8 cellular contexts compared by ENCODE assay signal in the genomic region with DNA sequence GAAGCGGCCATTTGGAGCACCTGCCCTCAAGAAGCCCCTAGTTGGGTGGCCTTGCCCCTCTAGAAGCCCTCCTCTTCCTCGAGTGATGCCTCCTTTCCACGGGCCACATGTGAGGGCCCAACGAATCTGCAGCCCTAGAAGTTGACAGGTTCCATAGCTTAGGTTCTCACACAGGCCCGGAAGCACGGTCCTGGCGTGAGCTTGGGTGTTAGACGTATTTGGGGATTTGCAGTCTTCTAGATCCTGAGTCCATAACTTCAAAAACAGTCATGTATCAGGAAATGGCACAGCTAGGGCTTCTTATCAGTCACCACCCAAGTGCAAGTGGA. TPM values are rescaled to one million over a fixed set of nuclear protein-coding genes. Genes with fewer than 3 reads are reported as not detected.
DNase-seq lines count a peak whose midpoint lies in the region; ATAC-seq and TF ChIP-seq lines count a peak whose summit lies in the region.

No MANE protein-coding gene starts in this region.

- H3K27me3 Mint-ChIP-seq in CD8-positive, alpha-beta memory T cell, result peaks cover 0 to under 1% of the 10 kb centered on the region in 2 donors
- H3K27me3 Mint-ChIP-seq in naive thymus-derived CD4-positive, alpha-beta T cell, result no peaks in the 10 kb centered on the region

- H3K4me1 Mint-ChIP-seq in CD8-positive, alpha-beta memory T cell, result peaks cover 34 to 49% (median 35%) of the 10 kb centered on the region in 3 donors
- H3K4me1 Mint-ChIP-seq in naive thymus-derived CD4-positive, alpha-beta T cell, result peaks cover 28 to 46% (median 32%) of the 10 kb centered on the region in 7 donors

- no peak for ATAC-seq in naive thymus-derived CD4-positive, alpha-beta T cell
- ATAC-seq in left lobe of liver, result no peak
- ATAC-seq in GM21528 (IDR thresholded peaks at IDR 0.05; ENCODE audit: low FRiP score, unreplicated experiment), result no peak

- intact Hi-C loops in colonic mucosa (cut with DNase I), result no loop called here
- intact Hi-C loops in naive thymus-derived CD4-positive, alpha-beta T cell (cut with micrococcal nuclease), result loop anchor here (2.0 to 10.0 kb wide), 3 partner anchors 85 to 341 kb away; partner anchors contain the start of genes BTRC (in 1 of the 2) and OGA (in 1 of the 2)

- peak overlapping the region; percentile 38 for H3K4me3 ChIP-seq in CD8-positive, alpha-beta memory T cell (ENCODE audit: low read length)
- peak overlapping the region; percentile 74 for H3K4me3 ChIP-seq in colonic mucosa
- peak overlapping the region; percentile 58 for H3K4me3 ChIP-seq in naive thymus-derived CD4-positive, alpha-beta T cell (ENCODE audit: low read length)

- peak overlapping the region; percentile 95 for H3K27ac ChIP-seq in CD8-positive, alpha-beta memory T cell (ENCODE audit: low read depth, low read length)
- H3K27ac ChIP-seq in KOPT-K1 (ENCODE audit: low read depth, low read length, poor library complexity, severe bottlenecking) (peak overlapping the region; percentile 95), colonic mucosa (peak overlapping the region; percentile 96)
- H3K27ac ChIP-seq in naive thymus-derived CD4-positive, alpha-beta T cell (ENCODE audit: low read depth, low read length), result peak overlapping the region; percentile 99

- H3K27me3 ChIP-seq in CD8-positive, alpha-beta memory T cell (ENCODE audit: insufficient read depth, low read length, poor library complexity, severe bottlenecking), result no peaks in the 10 kb centered on the region
- H3K27me3 ChIP-seq in colonic mucosa, result no peaks in the 10 kb centered on the region
- no peaks in the 10 kb centered on the region for H3K27me3 ChIP-seq in naive thymus-derived CD4-positive, alpha-beta T cell (ENCODE audit: control insufficient read depth in 2 of 2, insufficient read depth in 2 of 2, low read length in 2 of 2)

- TF ChIP-seq CTCF in colonic mucosa (IDR thresholded peaks at IDR 0.05), result no peak

- peaks cover 40% of the 10 kb centered on the region for H3K4me1 ChIP-seq in CD8-positive, alpha-beta memory T cell (ENCODE audit: insufficient read depth, low read length)
- no peaks in the 10 kb centered on the region for H3K4me1 ChIP-seq in colonic mucosa
- peaks cover 21 to 26% of the 10 kb centered on the region in 2 donors for H3K4me1 ChIP-seq in naive thymus-derived CD4-positive, alpha-beta T cell (ENCODE audit: control insufficient read depth in 2 of 2, insufficient read depth in 2 of 2, low read length in 2 of 2)

- CTCF ChIA-PET in CD8-positive, alpha-beta memory T cell (lab: Charles Lee), result interaction anchor here (0.9 kb wide), 1 partner anchor 9 kb away, joined by 3 read pairs; no protein-coding TSS in a partner anchor
- CTCF ChIA-PET in naive thymus-derived CD4-positive, alpha-beta T cell (lab: Charles Lee), result interaction anchor here (0.6 to 2.2 kb wide), 2 partner anchors 86 to 475 kb away, joined by 3 to 5 read pairs; no protein-coding TSS in a partner anchor

- H3K36me3 ChIP-seq in CD8-positive, alpha-beta memory T cell (ENCODE audit: insufficient read depth, low read length), result no peaks in the 10 kb centered on the region
- H3K36me3 ChIP-seq in KOPT-K1 (ENCODE audit: insufficient read depth, low read length) (no peaks in the 10 kb centered on the region), colonic mucosa (no peaks in the 10 kb centered on the region)
- H3K36me3 ChIP-seq in naive thymus-derived CD4-positive, alpha-beta T cell (ENCODE audit: control insufficient read depth in 2 of 3, insufficient read depth in 3 of 3, low read length in 3 of 3), result peaks cover 0 to 4% (median 0%) of the 10 kb centered on the region in 3 experiments

- H3K36me3 Mint-ChIP-seq in CD8-positive, alpha-beta memory T cell, result peaks cover 0 to 24% (median 1%) of the 10 kb centered on the region in 3 donors
- H3K36me3 Mint-ChIP-seq in naive thymus-derived CD4-positive, alpha-beta T cell, result peaks cover 0 to 11% (median 4%) of the 10 kb centered on the region in 5 donors

- peak overlapping the region; percentile 22 to 100 for H3K9ac ChIP-seq in colonic mucosa (ENCODE audit: low read depth in 2 of 2, low read length in 2 of 2)

- H3K4me3 Mint-ChIP-seq in CD8-positive, alpha-beta memory T cell, result peak overlapping the region; percentile 80 to 91 (median 85)
- H3K4me3 Mint-ChIP-seq in naive thymus-derived CD4-positive, alpha-beta T cell, result peak overlapping the region; percentile 78 to 98 (median 89)

- POLR2A ChIA-PET in CD8-positive, alpha-beta memory T cell (lab: Charles Lee), result interaction anchor here (0.6 kb wide), 1 partner anchor 35 kb away, joined by 11 read pairs; no protein-coding TSS in a partner anchor
- POLR2A ChIA-PET in naive thymus-derived CD4-positive, alpha-beta T cell (lab: Charles Lee), result interaction anchor here (0.6 to 3.2 kb wide), 6 partner anchors 9 to 554 kb away, joined by 3 to 15 read pairs (median 3); partner anchors contain the start of genes DPCD, OGA and POLL

- no peaks in the 10 kb centered on the region for H3K9me3 ChIP-seq in CD8-positive, alpha-beta memory T cell (ENCODE audit: low read length)
- no peaks in the 10 kb centered on the region for H3K9me3 ChIP-seq in KOPT-K1 (ENCODE audit: insufficient read depth, low read length, poor library complexity, severe bottlenecking)
- no peaks in the 10 kb centered on the region for H3K9me3 ChIP-seq in colonic mucosa
- no peaks in the 10 kb centered on the region for H3K9me3 ChIP-seq in naive thymus-derived CD4-positive, alpha-beta T cell (ENCODE audit: control insufficient read depth in 2 of 3, low read length in 3 of 3)

- no peak for DNase-seq in CD8-positive, alpha-beta memory T cell
- DNase-seq in colonic mucosa (no peak), SIG-M5 treated with dmso at 0.1 percent for 504 hours (lab: John Stamatoyannopoulos, UW; ENCODE audit: unreplicated experiment) (no peak), left lobe of liver (ENCODE audit: low spot score) (no peak), SW480 (ENCODE audit: low spot score) (no peak)
- DNase-seq in naive thymus-derived CD4-positive, alpha-beta T cell, result no peak

- peak overlapping the region; percentile 91 to 97 (median 94) for H3K27ac Mint-ChIP-seq in CD8-positive, alpha-beta memory T cell
- H3K27ac Mint-ChIP-seq in naive thymus-derived CD4-positive, alpha-beta T cell, result peak overlapping the region; percentile 81 to 100 (median 94)

- no peaks in the 10 kb centered on the region for H3K9me3 Mint-ChIP-seq in CD8-positive, alpha-beta memory T cell
- H3K9me3 Mint-ChIP-seq in naive thymus-derived CD4-positive, alpha-beta T cell, result peaks cover 0 to 2% (median 0%) of the 10 kb centered on the region in 11 donors

RNA-seq across cellular contexts. Expression of gene FBXW4, which starts 0.4 kb away (rescaled TPM):
- 10 to 100 TPM; 44.2 to 54.4 TPM for total RNA-seq in CD8-positive, alpha-beta memory T cell
- polyA plus RNA-seq in CD8-positive, alpha-beta memory T cell, result 13.1 TPM
- 10 to 100 TPM; 42.5 to 60.7 TPM for total RNA-seq in colonic mucosa
- total RNA-seq in naive thymus-derived CD4-positive, alpha-beta T cell, result 100 to 1,000 TPM in 1 of 5 experiments, 10 to 100 TPM in 4; 47.2 to 105 (median 88.1) TPM
- polyA plus RNA-seq in naive thymus-derived CD4-positive, alpha-beta T cell, result 10 to 100 TPM in 1 of 2 donors, 1 to 10 TPM in 1; 6.1 to 15.9 TPM
- 32.2 TPM for total RNA-seq in left lobe of liver
